2 cellular contexts compared by ENCODE assay signal in genomic region chr11:3946445-3947017, GRCh38.
TF ChIP-seq lines count a peak whose summit lies in the region.

No MANE protein-coding gene starts in this region.

TF ChIP-seq in IMR-90, 13 proteins besides CTCF, POLR2A, EP300 and RAD21:
- TF ChIP-seq MAZ (IDR thresholded peaks at IDR 0.05; ENCODE audit: borderline replicate concordance, low read depth, low read length) (no peak), CEBPB (IDR thresholded peaks at IDR 0.05; ENCODE audit: low read depth, low read length) (no peak), CHD1 (IDR thresholded peaks at IDR 0.05; ENCODE audit: low read depth, low read length) (no peak), ELK1 (IDR thresholded peaks at IDR 0.05; ENCODE audit: borderline replicate concordance, low read depth, low read length) (no peak), NFE2L2 (IDR thresholded peaks at IDR 0.05; ENCODE audit: low read depth, low read length) (no peak), BHLHE40 (IDR thresholded peaks at IDR 0.05; ENCODE audit: low read depth, low read length) (no peak), RFX5 (IDR thresholded peaks at IDR 0.05; ENCODE audit: low read depth, low read length) (no peak), FOS (IDR thresholded peaks at IDR 0.05; ENCODE audit: low read depth, low read length) (no peak), MAFK (IDR thresholded peaks at IDR 0.05; ENCODE audit: low read depth, low read length) (no peak), SMC3 (IDR thresholded peaks at IDR 0.05; ENCODE audit: low read depth, low read length) (no peak), RCOR1 (IDR thresholded peaks at IDR 0.05; ENCODE audit: insufficient replicate concordance, low read length) (no peak), MXI1 (IDR thresholded peaks at IDR 0.05; ENCODE audit: borderline replicate concordance, low read depth, low read length) (no peak)
TF ChIP-seq in IMR-90: peak in this region for 0.

TF ChIP-seq in GM23338, 12 proteins besides CTCF, POLR2A, EP300 and RAD21:
- no peak for TF ChIP-seq EZH2phosphoT487 (IDR thresholded peaks at IDR 0.05; ENCODE audit: unreplicated experiment)
- TF ChIP-seq ZNF114 (CRISPR knock-in tag; IDR thresholded peaks at IDR 0.05): no peak
- no peak for TF ChIP-seq REST (IDR thresholded peaks at IDR 0.05; ENCODE audit: unreplicated experiment)
- no peak for TF ChIP-seq ETS1 (IDR thresholded peaks at IDR 0.05)
- TF ChIP-seq ZNF331 (CRISPR knock-in tag; IDR thresholded peaks at IDR 0.05; ENCODE audit: low read depth): no peak
